18 cellular contexts compared by ENCODE assay signal in genomic region chr15:79918278-79918677, GRCh38. TPM values are rescaled to one million over a fixed set of nuclear protein-coding genes. Genes with fewer than 3 reads are reported as not detected.
DNase-seq lines count a peak whose midpoint lies in the region; FAIRE-seq and TF ChIP-seq lines count a peak whose summit lies in the region.
"Had no signal": no experiment of that assay in that cellular context is flagged by ENCODE, and none has a peak within 500 bp of the region (broad histone marks: within the 10 kb centered on the region; RNA-seq: fewer than 3 reads in every experiment).

No MANE protein-coding gene starts in this region.

- H3K27ac ChIP-seq in neutrophil, result peak overlapping the region; percentile 68

- peaks cover 77% of the 10 kb centered on the region for H3K9me3 Mint-ChIP-seq in activated naive CD4-positive, alpha-beta T cell treated with anti-CD3 and anti-CD28 coated beads, Interleukin-2, amount 10 ng/mL, durations not matched to agents 7 days and 5 days
- peaks cover 72% of the 10 kb centered on the region for H3K9me3 Mint-ChIP-seq in activated naive CD4-positive, alpha-beta T cell treated with anti-CD3 and anti-CD28 coated beads for 36 hours

- no peaks in the 10 kb centered on the region for H3K9me3 ChIP-seq in neutrophil

- FAIRE-seq in RCC 7860 (lab: Jason Lieb, UNC), result no peak
- FAIRE-seq: GM18507 had no signal

- DNase-seq in activated naive CD4-positive, alpha-beta T cell treated with anti-CD3 and anti-CD28 coated beads, Interleukin-2, amount 10 ng/mL, durations not matched to agents 7 days and 5 days, result no peak
- no peak for DNase-seq in activated naive CD4-positive, alpha-beta T cell treated with anti-CD3 and anti-CD28 coated beads for 36 hours
- DNase-seq in UCSD-AML1 (lab: John Stamatoyannopoulos, UW; ENCODE audit: unreplicated experiment), result peak; percentile 32
- DNase-seq in erythroblast (lab: John Stamatoyannopoulos, UW), result no peak
- no peak for DNase-seq in SIG-M5 (lab: John Stamatoyannopoulos, UW)
- no peak for DNase-seq in NOMO-1 (lab: John Stamatoyannopoulos, UW; ENCODE audit: unreplicated experiment in 2 of 2)
- no peak for DNase-seq in RCC 7860 (ENCODE audit: low spot score)
- DNase-seq: Caco-2, DMS53, Karpas-422, NCI-H1436, NCI-H2081 treated with DMSO at 0.1 percent for 48 hours, NCI-H2227 treated with DMSO at 0.1 percent for 48 hours, NCI-H524 treated with DMSO at 0.1 percent for 48 hours, OCI-M1 had no signal

- H3K36me3 Mint-ChIP-seq in activated naive CD4-positive, alpha-beta T cell treated with anti-CD3 and anti-CD28 coated beads, Interleukin-2, amount 10 ng/mL, durations not matched to agents 7 days and 5 days, result peaks cover 87% of the 10 kb centered on the region
- H3K36me3 Mint-ChIP-seq in activated naive CD4-positive, alpha-beta T cell treated with anti-CD3 and anti-CD28 coated beads for 36 hours (ENCODE audit: low read depth), result peaks cover 79% of the 10 kb centered on the region

- CTCF ChIA-PET in activated naive CD4-positive, alpha-beta T cell treated with anti-CD3 and anti-CD28 coated beads, Interleukin-2, amount 10 ng/mL, durations not matched to agents 7 days and 5 days (lab: Charles Lee), result no interaction called here
- CTCF ChIA-PET in activated naive CD4-positive, alpha-beta T cell treated with anti-CD3 and anti-CD28 coated beads for 36 hours (lab: Charles Lee), result no interaction called here

- intact Hi-C loops in activated naive CD4-positive, alpha-beta T cell treated with anti-CD3 and anti-CD28 coated beads for 36 hours (cut with micrococcal nuclease), result no loop called here

- no peaks in the 10 kb centered on the region for H3K27me3 Mint-ChIP-seq in activated naive CD4-positive, alpha-beta T cell treated with anti-CD3 and anti-CD28 coated beads, Interleukin-2, amount 10 ng/mL, durations not matched to agents 7 days and 5 days
- H3K27me3 Mint-ChIP-seq in activated naive CD4-positive, alpha-beta T cell treated with anti-CD3 and anti-CD28 coated beads for 36 hours (ENCODE audit: low read depth), result no peaks in the 10 kb centered on the region

- no peak overlapping the region for H3K4me3 ChIP-seq in neutrophil (ENCODE audit: low read depth in 1 of 2, low read length in 1 of 2)

- no peak overlapping the region for H3K4me3 Mint-ChIP-seq in activated naive CD4-positive, alpha-beta T cell treated with anti-CD3 and anti-CD28 coated beads, Interleukin-2, amount 10 ng/mL, durations not matched to agents 7 days and 5 days
- no peak overlapping the region for H3K4me3 Mint-ChIP-seq in activated naive CD4-positive, alpha-beta T cell treated with anti-CD3 and anti-CD28 coated beads for 36 hours

- no peak for TF ChIP-seq CTCF in neutrophil (IDR thresholded peaks at IDR 0.05)

- peaks cover 36% of the 10 kb centered on the region for H3K36me3 ChIP-seq in neutrophil

- H3K4me1 Mint-ChIP-seq in activated naive CD4-positive, alpha-beta T cell treated with anti-CD3 and anti-CD28 coated beads, Interleukin-2, amount 10 ng/mL, durations not matched to agents 7 days and 5 days, result peaks cover 18% of the 10 kb centered on the region
- H3K4me1 Mint-ChIP-seq in activated naive CD4-positive, alpha-beta T cell treated with anti-CD3 and anti-CD28 coated beads for 36 hours (ENCODE audit: low read depth), result peaks cover 18% of the 10 kb centered on the region

- H3K27me3 ChIP-seq in neutrophil, result no peaks in the 10 kb centered on the region

- TF ChIP-seq POLR2A in erythroblast (IDR thresholded peaks at IDR 0.05; ENCODE audit: low read length), result peak; percentile 0

- peak overlapping the region; percentile 52 for H3K27ac Mint-ChIP-seq in activated naive CD4-positive, alpha-beta T cell treated with anti-CD3 and anti-CD28 coated beads, Interleukin-2, amount 10 ng/mL, durations not matched to agents 7 days and 5 days
- H3K27ac Mint-ChIP-seq in activated naive CD4-positive, alpha-beta T cell treated with anti-CD3 and anti-CD28 coated beads for 36 hours, result no peak overlapping the region

- peaks cover 59 to 78% of the 10 kb centered on the region in 2 experiments for H3K4me1 ChIP-seq in neutrophil (ENCODE audit: control insufficient read depth in 1 of 2, insufficient read depth in 1 of 2, low read depth in 1 of 2, low read length in 1 of 2)
- H3K4me1 ChIP-seq: Caco-2 had no signal

RNA-seq across cellular contexts. Expression of gene MTHFS, which starts 21.5 kb away (rescaled TPM):
- 10 to 100 TPM; 44.8 to 47.0 TPM for total RNA-seq in activated naive CD4-positive, alpha-beta T cell treated with anti-CD3 and anti-CD28 coated beads for 36 hours

RNA-seq across cellular contexts. Expression of gene BCL2A1, which starts 52.7 kb away (rescaled TPM):
- total RNA-seq in activated naive CD4-positive, alpha-beta T cell treated with anti-CD3 and anti-CD28 coated beads for 36 hours, result 10 to 100 TPM; 79.1 to 88.7 TPM
- total RNA-seq: A673, Caco-2 had no signal
